In genomic region chr3:37862219-37862711, GRCh38 we compare ENCODE assay signal across 8 cellular contexts. TPM values are rescaled to one million over a fixed set of nuclear protein-coding genes. Genes with fewer than 3 reads are reported as not detected.
A peak's percentile ranks its signal among the peaks of the same experiment; 100 is the strongest.
DNase-seq lines count a peak whose midpoint lies in the region; ATAC-seq and TF ChIP-seq lines count a peak whose summit lies in the region.

No MANE protein-coding gene starts in this region.

- H3K4me1 ChIP-seq in gastroesophageal sphincter (peaks cover 6 to 62% (median 8%) of the 10 kb centered on the region in 3 donors), Karpas-422 (ENCODE audit: low read length) (no peaks in the 10 kb centered on the region)

- no peak overlapping the region for H3K4me2 ChIP-seq in Karpas-422 (ENCODE audit: low read depth, low read length, poor library complexity, severe bottlenecking)

- H3K4me3 ChIP-seq in BJ (ENCODE audit: low read depth, low read length), result peak overlapping the region; percentile 75
- H3K4me3 ChIP-seq in gastroesophageal sphincter, result peak overlapping the region; percentile 41 to 82
- no peak overlapping the region for H3K4me3 ChIP-seq in Karpas-422 (ENCODE audit: low read length)

- no peaks in the 10 kb centered on the region for H4K20me1 ChIP-seq in Karpas-422 (ENCODE audit: insufficient read depth, low read depth, low read length)

- H3K9ac ChIP-seq in Karpas-422 (ENCODE audit: low read length), result no peak overlapping the region

- H3K36me3 ChIP-seq in BJ (ENCODE audit: control insufficient read depth, insufficient read depth, low read length), result no peaks in the 10 kb centered on the region
- no peaks in the 10 kb centered on the region for H3K36me3 ChIP-seq in gastroesophageal sphincter
- no peaks in the 10 kb centered on the region for H3K36me3 ChIP-seq in Karpas-422 (ENCODE audit: insufficient read depth, low read length)

- ATAC-seq in activated T-helper 17 cell treated with anti-CD3 and anti-CD28 coated beads, Interleukin-2, amount 50 U/mL, for 72 hours (replicated peaks), result peak; percentile 28
- ATAC-seq in gastroesophageal sphincter (peak; percentile 13), omental fat pad (ENCODE audit: low FRiP score) (peak; percentile 65), HG02970 (IDR thresholded peaks at IDR 0.05; ENCODE audit: low FRiP score, unreplicated experiment) (no peak)

- H3K27ac ChIP-seq in gastroesophageal sphincter (peak overlapping the region; percentile 31 to 88 (median 86)), Karpas-422 (ENCODE audit: low read length) (no peak overlapping the region)

- no peak overlapping the region for H2AFZ ChIP-seq in Karpas-422 (ENCODE audit: low read length)

- CTCF ChIA-PET in BJ (lab: Yijun Ruan, JAX), result interaction anchor here (1.4 kb wide), 1 partner anchor 103 kb away, joined by 4 read pairs; no protein-coding TSS in a partner anchor

- no peak for TF ChIP-seq CTCF in BJ (IDR thresholded peaks at IDR 0.05; ENCODE audit: insufficient read depth, low read depth, low read length)
- no peak for TF ChIP-seq CTCF in gastroesophageal sphincter (IDR thresholded peaks at IDR 0.05)
- no peak for TF ChIP-seq CTCF in omental fat pad (IDR thresholded peaks at IDR 0.05)

- WGBS in gastroesophageal sphincter (ENCODE audit: low coverage in 1 of 2), 2 donors, result 3% methylated on average over 13 of the region's 36 CpGs; no CpG with 5 or more reads in 1 of the 2 donors

- no peaks in the 10 kb centered on the region for H3K9me3 ChIP-seq in gastroesophageal sphincter
- no peaks in the 10 kb centered on the region for H3K9me3 ChIP-seq in Karpas-422 (ENCODE audit: low read length)

- in situ Hi-C loops in KBM-7 (cut with MboI; ENCODE audit: low pct_unique_long_range_greater_than_20kb, low sequenced_read_pairs), result no loop called here

- peak overlapping the region; percentile 55 for H3K4me3 Mint-ChIP-seq in activated T-helper 17 cell treated with anti-CD3 and anti-CD28 coated beads, Interleukin-2, amount 50 U/mL, for 72 hours

- TF ChIP-seq POLR2A in gastroesophageal sphincter (IDR thresholded peaks at IDR 0.05), result no peak

- no peaks in the 10 kb centered on the region for H3K36me3 Mint-ChIP-seq in activated T-helper 17 cell treated with anti-CD3 and anti-CD28 coated beads, Interleukin-2, amount 50 U/mL, for 72 hours (ENCODE audit: low read depth)

- peaks cover 5% of the 10 kb centered on the region for H3K4me1 Mint-ChIP-seq in activated T-helper 17 cell treated with anti-CD3 and anti-CD28 coated beads, Interleukin-2, amount 50 U/mL, for 72 hours

- TF ChIP-seq EP300 in gastroesophageal sphincter (IDR thresholded peaks at IDR 0.05), result no peak

- no peak overlapping the region for H3K27ac Mint-ChIP-seq in activated T-helper 17 cell treated with anti-CD3 and anti-CD28 coated beads, Interleukin-2, amount 50 U/mL, for 72 hours

- no peaks in the 10 kb centered on the region for H3K9me2 ChIP-seq in Karpas-422 (replicated peaks; ENCODE audit: insufficient read depth, low read length)

- no peaks in the 10 kb centered on the region for H3K79me2 ChIP-seq in Karpas-422 (ENCODE audit: low read length)

- H3K9me3 Mint-ChIP-seq in activated T-helper 17 cell treated with anti-CD3 and anti-CD28 coated beads, Interleukin-2, amount 50 U/mL, for 72 hours, result no peaks in the 10 kb centered on the region

- H3K27me3 ChIP-seq in BJ (ENCODE audit: control insufficient read depth, insufficient read depth, low read length) (no peaks in the 10 kb centered on the region), gastroesophageal sphincter (no peaks in the 10 kb centered on the region), Karpas-422 (ENCODE audit: low read length) (no peaks in the 10 kb centered on the region)

- POLR2A ChIA-PET in BJ (lab: Charles Lee), result no interaction called here

- DNase-seq in BJ (ENCODE audit: low read depth), result no peak
- peak; percentile 46 for DNase-seq in KBM-7
- no peak for DNase-seq in omental fat pad (ENCODE audit: low spot score)
- no peak for DNase-seq in Karpas-422
- no peak for DNase-seq in A172 (ENCODE audit: low spot score)

- peaks cover 5% of the 10 kb centered on the region for H3K27me3 Mint-ChIP-seq in activated T-helper 17 cell treated with anti-CD3 and anti-CD28 coated beads, Interleukin-2, amount 50 U/mL, for 72 hours

RNA-seq across cellular contexts. Expression of gene CTDSPL, which starts 0.6 kb away (rescaled TPM):
- 43.0 and 45.2 TPM in 2 replicates for polyA plus RNA-seq in BJ (2011; rRNA removed)
- 44.6 and 64.8 TPM in 2 replicates for polyA minus RNA-seq in BJ (2011; rRNA and poly(A)+ RNA removed)
- 1 to 10 TPM; 1.5 to 2.3 TPM for total RNA-seq in activated T-helper 17 cell treated with anti-CD3 and anti-CD28 coated beads, Interleukin-2, amount 50 U/mL, for 72 hours
- total RNA-seq in gastroesophageal sphincter, result 10 to 100 TPM; 33.4 to 72.6 (median 54.0) TPM
- 10 to 100 TPM; 23.9 to 41.8 (median 33.2) TPM for total RNA-seq in omental fat pad
- not detected in 2 replicates for total RNA-seq in Karpas-422 (2014; rRNA removed; shearing (Covaris generic); ENCODE audit: low replicate concordance)
- total RNA-seq in A172 (2014; rRNA removed; shearing (Covaris generic)), result 26.7 and 32.5 TPM in 2 replicates
